Comparison of ENCODE assay signal across 8 cellular contexts in the genomic region with DNA sequence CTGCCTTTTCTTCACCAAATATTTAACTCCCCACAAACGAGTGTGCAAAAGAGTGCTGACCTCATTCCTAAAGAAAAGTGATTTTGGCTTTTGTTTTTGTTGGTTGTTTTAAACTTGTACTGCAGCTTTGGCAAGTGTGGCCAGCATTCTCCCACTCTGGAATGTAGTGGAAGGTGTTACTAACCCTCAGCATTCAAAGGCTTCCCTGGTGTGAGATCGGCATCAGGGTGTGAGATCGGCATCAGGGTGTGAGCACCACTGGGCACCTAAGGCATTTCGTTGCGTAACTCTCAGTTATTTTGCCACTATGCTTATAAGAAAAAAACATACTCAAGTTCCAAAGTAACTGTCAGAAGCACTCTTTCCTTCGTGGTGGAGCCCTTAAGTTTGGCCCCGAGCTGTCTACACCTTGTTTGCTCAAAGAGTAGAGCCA. TPM values are rescaled to one million over a fixed set of nuclear protein-coding genes. Genes with fewer than 3 reads are reported as not detected.
DNase-seq lines count a peak whose midpoint lies in the region; ATAC-seq and TF ChIP-seq lines count a peak whose summit lies in the region.

No MANE protein-coding gene starts in this region.

- TF ChIP-seq RAD21 in Ishikawa (IDR thresholded peaks at IDR 0.05; ENCODE audit: low read depth), result no peak

- H3K4me3 ChIP-seq in dorsolateral prefrontal cortex, result peak overlapping the region; percentile 57 to 92 (median 77)

- intact Hi-C loops in dorsolateral prefrontal cortex (cut with DNase I), result loop anchor here (1.0 to 10.0 kb wide), 4 partner anchors 89 to 595 kb away; a partner anchor contains a TSS

- peaks cover 0 to 18% (median 0%) of the 10 kb centered on the region in 45 donors for H3K27me3 ChIP-seq in dorsolateral prefrontal cortex

- TF ChIP-seq CTCF in dorsolateral prefrontal cortex (IDR thresholded peaks at IDR 0.05 in 54 of 56, conservative IDR thresholded peaks at IDR 0.05 in 2 of 56; ENCODE audit: low read depth in 1 of 56, partially characterized antibody in 56 of 56), result peak in 1 of 56 donors; percentile 3

- DNase-seq in AG20443 (ENCODE audit: low spot score) (peak; percentile 32), dorsolateral prefrontal cortex (no peak), myocyte (ENCODE audit: low read depth) (peak; percentile 55), NCI-H1092 (lab: John Stamatoyannopoulos, UW) (no peak), NCI-H774 (lab: John Stamatoyannopoulos, UW) (no peak)

- H3K27ac ChIP-seq in dorsolateral prefrontal cortex, result peak overlapping the region in 58 of 59 donors; percentile 70 to 97 (median 91)

- ATAC-seq in HG03097 (IDR thresholded peaks at IDR 0.05; ENCODE audit: low FRiP score, unreplicated experiment), result no peak
- no peak for ATAC-seq in GM21825 (IDR thresholded peaks at IDR 0.05; ENCODE audit: unreplicated experiment)

- TF ChIP-seq EP300 in Ishikawa (IDR thresholded peaks at IDR 0.05; ENCODE audit: borderline replicate concordance), result no peak

TF ChIP-seq in Ishikawa, 13 proteins besides CTCF, POLR2A, EP300 and RAD21:
- TF ChIP-seq, protein P1, sequence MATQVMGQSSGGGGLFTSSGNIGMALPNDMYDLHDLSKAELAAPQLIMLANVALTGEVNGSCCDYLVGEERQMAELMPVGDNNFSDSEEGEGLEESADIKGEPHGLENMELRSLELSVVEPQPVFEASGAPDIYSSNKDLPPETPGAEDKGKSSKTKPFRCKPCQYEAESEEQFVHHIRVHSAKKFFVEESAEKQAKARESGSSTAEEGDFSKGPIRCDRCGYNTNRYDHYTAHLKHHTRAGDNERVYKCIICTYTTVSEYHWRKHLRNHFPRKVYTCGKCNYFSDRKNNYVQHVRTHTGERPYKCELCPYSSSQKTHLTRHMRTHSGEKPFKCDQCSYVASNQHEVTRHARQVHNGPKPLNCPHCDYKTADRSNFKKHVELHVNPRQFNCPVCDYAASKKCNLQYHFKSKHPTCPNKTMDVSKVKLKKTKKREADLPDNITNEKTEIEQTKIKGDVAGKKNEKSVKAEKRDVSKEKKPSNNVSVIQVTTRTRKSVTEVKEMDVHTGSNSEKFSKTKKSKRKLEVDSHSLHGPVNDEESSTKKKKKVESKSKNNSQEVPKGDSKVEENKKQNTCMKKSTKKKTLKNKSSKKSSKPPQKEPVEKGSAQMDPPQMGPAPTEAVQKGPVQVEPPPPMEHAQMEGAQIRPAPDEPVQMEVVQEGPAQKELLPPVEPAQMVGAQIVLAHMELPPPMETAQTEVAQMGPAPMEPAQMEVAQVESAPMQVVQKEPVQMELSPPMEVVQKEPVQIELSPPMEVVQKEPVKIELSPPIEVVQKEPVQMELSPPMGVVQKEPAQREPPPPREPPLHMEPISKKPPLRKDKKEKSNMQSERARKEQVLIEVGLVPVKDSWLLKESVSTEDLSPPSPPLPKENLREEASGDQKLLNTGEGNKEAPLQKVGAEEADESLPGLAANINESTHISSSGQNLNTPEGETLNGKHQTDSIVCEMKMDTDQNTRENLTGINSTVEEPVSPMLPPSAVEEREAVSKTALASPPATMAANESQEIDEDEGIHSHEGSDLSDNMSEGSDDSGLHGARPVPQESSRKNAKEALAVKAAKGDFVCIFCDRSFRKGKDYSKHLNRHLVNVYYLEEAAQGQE (IDR thresholded peaks at IDR 0.05; ENCODE audit: low read depth), result no peak
- TF ChIP-seq YY1 (IDR thresholded peaks at IDR 0.05; ENCODE audit: low read depth), result no peak
- no peak for TF ChIP-seq CREB1 (IDR thresholded peaks at IDR 0.05; ENCODE audit: low read depth)
- peak; percentile 94 for TF ChIP-seq CEBPB (IDR thresholded peaks at IDR 0.05)
- TF ChIP-seq TAF1 (IDR thresholded peaks at IDR 0.05; ENCODE audit: low read depth), result no peak
- peak; percentile 52 for TF ChIP-seq TEAD4 (IDR thresholded peaks at IDR 0.05)
- TF ChIP-seq EGR1 (IDR thresholded peaks at IDR 0.05), result no peak
- no peak for TF ChIP-seq TCF12 (IDR thresholded peaks at IDR 0.05; ENCODE audit: low read depth)
- TF ChIP-seq, protein P2, sequence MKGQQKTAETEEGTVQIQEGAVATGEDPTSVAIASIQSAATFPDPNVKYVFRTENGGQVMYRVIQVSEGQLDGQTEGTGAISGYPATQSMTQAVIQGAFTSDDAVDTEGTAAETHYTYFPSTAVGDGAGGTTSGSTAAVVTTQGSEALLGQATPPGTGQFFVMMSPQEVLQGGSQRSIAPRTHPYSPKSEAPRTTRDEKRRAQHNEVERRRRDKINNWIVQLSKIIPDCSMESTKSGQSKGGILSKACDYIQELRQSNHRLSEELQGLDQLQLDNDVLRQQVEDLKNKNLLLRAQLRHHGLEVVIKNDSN (IDR thresholded peaks at IDR 0.05), result no peak
- TF ChIP-seq NFIC (IDR thresholded peaks at IDR 0.05), result no peak
- TF ChIP-seq ZBTB7A (IDR thresholded peaks at IDR 0.05; ENCODE audit: low read depth), result no peak
- no peak for TF ChIP-seq FOXM1 (IDR thresholded peaks at IDR 0.05; ENCODE audit: borderline replicate concordance, low read depth)
- TF ChIP-seq, protein P3, sequence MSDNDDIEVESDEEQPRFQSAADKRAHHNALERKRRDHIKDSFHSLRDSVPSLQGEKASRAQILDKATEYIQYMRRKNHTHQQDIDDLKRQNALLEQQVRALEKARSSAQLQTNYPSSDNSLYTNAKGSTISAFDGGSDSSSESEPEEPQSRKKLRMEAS (IDR thresholded peaks at IDR 0.05), result no peak

RNA-seq across cellular contexts. Expression of a gene that starts 1.7 kb away (rescaled TPM):
- total RNA-seq in dorsolateral prefrontal cortex, result 100 to 1,000 TPM in 1 of 120 experiments, 10 to 100 TPM in 119; 14.0 to 100 (median 38.9) TPM
- 163 and 175 TPM in 2 replicates for total RNA-seq in myocyte
- polyA plus RNA-seq in myocyte (2012), result 199 TPM

Comparison
In these comparisons a context has a peak if more than half of its experiments do, and no peak if none do; other contexts are left out.
1. DNase-seq: peak in AG20443 (single experiment) and myocyte (single experiment); none in dorsolateral prefrontal cortex (0 of 10), NCI-H1092 (single experiment) and NCI-H774 (single experiment).